Comparison of ENCODE assay signal across 9 cellular contexts in genomic region chr7:123635551-123636359, GRCh38. TPM values are rescaled to one million over a fixed set of nuclear protein-coding genes. Genes with fewer than 3 reads are reported as not detected.
DNase-seq lines count a peak whose midpoint lies in the region; ATAC-seq and TF ChIP-seq lines count a peak whose summit lies in the region.
"Had no signal": no experiment of that assay in that cellular context is flagged by ENCODE, and none has a peak within 500 bp of the region (broad histone marks: within the 10 kb centered on the region; RNA-seq: fewer than 3 reads in every experiment).

No MANE protein-coding gene starts in this region.

- no peak for TF ChIP-seq POLR2A in uterus (IDR thresholded peaks at IDR 0.05)

- no peak overlapping the region for H3K23ac ChIP-seq in H9 (ENCODE audit: insufficient read length, low read depth, low read length)

- TF ChIP-seq CTCF in H9 (conservative IDR thresholded peaks at IDR 0.05), result peak; percentile 83
- peak; percentile 34 for TF ChIP-seq CTCF in glutamatergic neuron (IDR thresholded peaks at IDR 0.05; ENCODE audit: partially characterized antibody, unreplicated experiment)
- peak in 3 of 4 experiments; percentile 25 to 50 (median 47) for TF ChIP-seq CTCF in uterus (IDR thresholded peaks at IDR 0.05)

- H4K5ac ChIP-seq in H9 (ENCODE audit: insufficient read length, low read depth, low read length), result no peak overlapping the region

- no peak overlapping the region for H2AFZ ChIP-seq in H9 (ENCODE audit: low read length)

- DNase-seq in DMS53 (lab: John Stamatoyannopoulos, UW) (peak; percentile 73), H9 (no peak), RPMI8226 (peak; percentile 21), glutamatergic neuron (no peak), uterus (no peak), NCI-H2081 treated with DMSO at 0.1 percent for 48 hours (lab: John Stamatoyannopoulos, UW) (no peak), CD1c-positive myeloid dendritic cell (ENCODE audit: extremely low spot score) (no peak)

- H3K4me3 Mint-ChIP-seq in H9 (no peak overlapping the region), glutamatergic neuron (ENCODE audit: unreplicated experiment) (no peak overlapping the region)
- H3K4me3 Mint-ChIP-seq: memory B cell had no signal

- H3K27me3 ChIP-seq in H9 (ENCODE audit: insufficient read depth, low read length), result no peaks in the 10 kb centered on the region; the same call in 1 of the 2 replicates
- H3K27me3 ChIP-seq in uterus, result no peaks in the 10 kb centered on the region

- H3K14ac ChIP-seq in H9 (ENCODE audit: insufficient read depth, low read length), result no peak overlapping the region

- no peak overlapping the region for H2BK12ac ChIP-seq in H9 (ENCODE audit: insufficient read length, low read depth, low read length)

- no peak overlapping the region for H3K4me3 ChIP-seq in uterus

- H2BK120ac ChIP-seq in H9 (ENCODE audit: low read depth, low read length, poor library complexity, severe bottlenecking), result no peak overlapping the region

- H2AK5ac ChIP-seq in H9 (ENCODE audit: insufficient read length, low read length), result no peak overlapping the region

- H3T11ph ChIP-seq in H9 (ENCODE audit: low read length), result no peak overlapping the region

- H3K9me3 Mint-ChIP-seq in H9, result no peaks in the 10 kb centered on the region; a peak in 1 of 5 replicates
- no peaks in the 10 kb centered on the region for H3K9me3 Mint-ChIP-seq in glutamatergic neuron (ENCODE audit: unreplicated experiment)
- H3K9me3 Mint-ChIP-seq: memory B cell had no signal

- H3K36me3 Mint-ChIP-seq in H9 (ENCODE audit: insufficient read depth in 1 of 3, low read depth in 3 of 3) (no peaks in the 10 kb centered on the region; a peak in 1 of 7 replicates), glutamatergic neuron (ENCODE audit: unreplicated experiment) (no peaks in the 10 kb centered on the region)
- H3K36me3 Mint-ChIP-seq: memory B cell had no signal

- H3K4me1 ChIP-seq in H9 (ENCODE audit: insufficient read depth, low read length), result no peaks in the 10 kb centered on the region
- H3K4me1 ChIP-seq in uterus, result no peaks in the 10 kb centered on the region

- no peak overlapping the region for H4K91ac ChIP-seq in H9 (ENCODE audit: insufficient read length, low read depth, low read length)

- H3K79me1 ChIP-seq in H9 (ENCODE audit: insufficient read depth, low read depth, low read length, poor library complexity, severe bottlenecking), result no peaks in the 10 kb centered on the region

- no peak overlapping the region for H2BK5ac ChIP-seq in H9 (ENCODE audit: insufficient read length, low read length)

- H3K4me2 ChIP-seq in H9 (ENCODE audit: insufficient read depth, insufficient read length, low read length), result no peak overlapping the region

- no peak for ATAC-seq in HG03135 (IDR thresholded peaks at IDR 0.05; ENCODE audit: unreplicated experiment)

- no peak overlapping the region for H2BK20ac ChIP-seq in H9 (ENCODE audit: low read depth, low read length, poor library complexity, severe bottlenecking)

- no peak overlapping the region for H2BK15ac ChIP-seq in H9 (ENCODE audit: low read depth, low read length)

- no peaks in the 10 kb centered on the region for H3K23me2 ChIP-seq in H9 (ENCODE audit: insufficient read length, low read depth, low read length, poor library complexity, severe bottlenecking)

- no peaks in the 10 kb centered on the region for H3K27me3 Mint-ChIP-seq in H9 (ENCODE audit: low read depth)
- H3K27me3 Mint-ChIP-seq in glutamatergic neuron (ENCODE audit: unreplicated experiment), result no peaks in the 10 kb centered on the region

- H3K27ac ChIP-seq in H9 (ENCODE audit: insufficient read length, low read depth, low read length) (no peak overlapping the region), uterus (no peak overlapping the region)

- no peak overlapping the region for H3K4ac ChIP-seq in H9 (ENCODE audit: low read depth, low read length)

- no peak overlapping the region for H3K9ac ChIP-seq in H9 (ENCODE audit: extremely low read depth, insufficient read length, low read length)

- H3K27ac Mint-ChIP-seq in H9 (no peak overlapping the region), glutamatergic neuron (ENCODE audit: unreplicated experiment) (no peak overlapping the region)
- H3K27ac Mint-ChIP-seq: memory B cell had no signal

- no peaks in the 10 kb centered on the region for H3K79me2 ChIP-seq in H9 (ENCODE audit: insufficient read depth, low read length)

- H3K18ac ChIP-seq in H9 (ENCODE audit: insufficient read length, low read depth, low read length), result no peak overlapping the region

- H3K4me1 Mint-ChIP-seq in H9 (peaks cover 5 to 6% of the 10 kb centered on the region in 2 experiments; a peak in 3 of 4 replicates), glutamatergic neuron (ENCODE audit: low read depth, unreplicated experiment) (peaks cover 10% of the 10 kb centered on the region)
- H3K4me1 Mint-ChIP-seq: memory B cell had no signal

- no peak overlapping the region for H3K56ac ChIP-seq in H9 (ENCODE audit: insufficient read length, low read depth, low read length)

- no CpG with 5 or more reads among the region's 4 CpGs for WGBS in H9 (ENCODE audit: extremely low coverage, insufficient read length, low lambda C conversion rate)

- no peaks in the 10 kb centered on the region for H3K9me3 ChIP-seq in H9 (ENCODE audit: control insufficient read depth, low read depth, low read length)
- no peaks in the 10 kb centered on the region for H3K9me3 ChIP-seq in uterus

- no peaks in the 10 kb centered on the region for H3K36me3 ChIP-seq in uterus

- H4K20me1 ChIP-seq in H9 (ENCODE audit: control insufficient read depth, insufficient read depth, insufficient read length), result no peaks in the 10 kb centered on the region

- no peak overlapping the region for H4K8ac ChIP-seq in H9 (replicated peaks; ENCODE audit: insufficient read length, low read depth, low read length)

- intact Hi-C loops in uterus (cut with DNase I; ENCODE audit: low total_unique reads), result no loop called here

RNA-seq across cellular contexts. Expression of gene LMOD2, which starts 19.9 kb away (rescaled TPM):
- total RNA-seq in H9 (2021) (not detected in 2 replicates), glutamatergic neuron (ENCODE audit: unreplicated experiment) (not detected), uterus (under 1 TPM in 1 of 4 donors, not detected in 3; 0.52 TPM)

RNA-seq across cellular contexts. Expression of gene ASB15, which starts 34.1 kb away (rescaled TPM):
- total RNA-seq in H9 (2021) (not detected in 2 replicates), glutamatergic neuron (ENCODE audit: unreplicated experiment) (not detected), uterus (not detected)

Comparison
In these comparisons a context has a peak if more than half of its experiments do, and no peak if none do; other contexts are left out.
1. DNase-seq: peak in DMS53 (single experiment) and RPMI8226 (single experiment); none in H9 (single experiment), glutamatergic neuron (single experiment), uterus (0 of 2), NCI-H2081 treated with DMSO at 0.1 percent for 48 hours (single experiment) and CD1c-positive myeloid dendritic cell (single experiment).
2. Peak in every context shown above with its lines, with median percentiles within 50 percentile points of each other: CTCF ChIP-seq.